16 cellular contexts compared by ENCODE assay signal in the genomic region with DNA sequence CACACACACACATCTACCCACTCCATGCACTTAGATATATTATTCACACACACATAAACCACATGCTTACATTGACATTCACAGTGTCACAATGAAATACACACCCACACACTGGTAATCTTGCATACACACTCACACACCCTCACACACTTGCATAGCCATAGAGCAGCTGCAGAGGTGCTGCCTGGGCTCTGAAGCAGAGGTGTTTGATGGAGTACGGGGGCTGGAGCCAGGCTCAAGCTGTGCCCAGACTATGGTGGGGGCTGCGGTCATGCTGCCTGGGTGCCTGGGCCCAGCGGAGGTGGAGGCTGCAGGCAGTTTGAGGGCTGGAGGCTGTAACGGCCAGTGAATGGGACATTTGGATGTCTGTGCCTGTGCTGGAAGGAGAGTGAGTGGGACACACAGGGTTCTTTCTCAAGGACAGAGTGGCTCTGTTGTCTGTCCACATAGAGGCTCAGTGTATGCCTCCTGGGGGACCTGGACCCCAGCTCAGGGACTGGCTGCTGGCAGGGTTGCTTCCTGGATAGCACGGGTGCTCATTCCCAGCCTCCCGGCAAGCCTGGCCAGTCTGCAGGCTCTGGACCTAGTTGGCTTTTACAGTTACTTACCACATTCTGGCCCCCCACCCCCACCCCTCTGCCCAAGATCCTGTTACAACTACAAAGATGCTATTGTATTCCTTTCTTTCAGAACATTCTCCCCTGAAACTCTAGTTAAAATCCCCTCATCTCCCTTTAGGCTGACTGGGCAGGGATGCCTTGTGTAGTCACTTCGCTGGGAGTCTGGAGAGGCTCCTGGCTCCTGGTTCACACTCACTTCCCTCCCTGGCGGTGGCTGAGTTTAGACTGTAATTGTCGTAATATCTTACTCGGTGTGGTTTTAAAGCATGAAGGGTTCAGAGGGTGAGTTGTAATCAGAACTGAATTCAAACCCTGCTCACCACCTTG. TPM values are rescaled to one million over a fixed set of nuclear protein-coding genes. Genes with fewer than 3 reads are reported as not detected.
DNase-seq lines count a peak whose midpoint lies in the region; ATAC-seq and TF ChIP-seq lines count a peak whose summit lies in the region.
"Had no signal": no experiment of that assay in that cellular context is flagged by ENCODE, and none has a peak within 500 bp of the region (broad histone marks: within the 10 kb centered on the region; RNA-seq: fewer than 3 reads in every experiment).

No MANE protein-coding gene starts in this region.

- no TSS peak for BruUV-seq in Calu3 (replicated peaks; lab: Mats Ljungman, UMichigan)

- H3K9me3 Mint-ChIP-seq in endodermal cell (no peaks in the 10 kb centered on the region), neural progenitor cell (peaks cover 2% of the 10 kb centered on the region), Calu3 (ENCODE audit: low read depth, unreplicated experiment) (no peaks in the 10 kb centered on the region)
- H3K9me3 Mint-ChIP-seq: stimulated activated naive CD8-positive, alpha-beta T cell treated with anti-CD3 and anti-CD28 coated beads, Interleukin-15, Interleukin-2, amounts not matched to agents 100 ng/mL and 50 ng/mL, for 24 hours had no signal

- no peaks in the 10 kb centered on the region for H3K27me3 ChIP-seq in right atrium auricular region
- H3K27me3 ChIP-seq in endodermal cell (ENCODE audit: control insufficient read depth, insufficient read depth, low read length, poor library complexity, severe bottlenecking), result no peaks in the 10 kb centered on the region
- H3K27me3 ChIP-seq in neural progenitor cell, result no peaks in the 10 kb centered on the region
- H3K27me3 ChIP-seq in aorta (ENCODE audit: control insufficient read depth in 1 of 2, insufficient read depth in 2 of 2, low read length in 1 of 2), result no peaks in the 10 kb centered on the region

- no peak overlapping the region for H2AFZ ChIP-seq in neural progenitor cell (replicated peaks)

- H3K4me1 Mint-ChIP-seq in endodermal cell, result peaks cover 28% of the 10 kb centered on the region
- peaks cover 15% of the 10 kb centered on the region for H3K4me1 Mint-ChIP-seq in neural progenitor cell
- no peaks in the 10 kb centered on the region for H3K4me1 Mint-ChIP-seq in Calu3 (ENCODE audit: low read depth, unreplicated experiment)

- H3K36me3 ChIP-seq in right atrium auricular region, result no peaks in the 10 kb centered on the region
- H3K36me3 ChIP-seq in endodermal cell (ENCODE audit: control insufficient read depth, insufficient read depth, low read length), result no peaks in the 10 kb centered on the region
- H3K36me3 ChIP-seq in neural progenitor cell, result no peaks in the 10 kb centered on the region
- no peaks in the 10 kb centered on the region for H3K36me3 ChIP-seq in aorta (ENCODE audit: control insufficient read depth in 1 of 2, insufficient read depth in 2 of 2, low read length in 1 of 2)

- no peaks in the 10 kb centered on the region for H3K27me3 Mint-ChIP-seq in endodermal cell (ENCODE audit: insufficient read depth)
- H3K27me3 Mint-ChIP-seq in neural progenitor cell (ENCODE audit: insufficient read depth, low read depth), result no peaks in the 10 kb centered on the region
- H3K27me3 Mint-ChIP-seq in Calu3 (ENCODE audit: unreplicated experiment), result peaks cover 47% of the 10 kb centered on the region
- H3K27me3 Mint-ChIP-seq: stimulated activated naive CD8-positive, alpha-beta T cell treated with anti-CD3 and anti-CD28 coated beads, Interleukin-15, Interleukin-2, amounts not matched to agents 100 ng/mL and 50 ng/mL, for 24 hours had no signal

- H3K9ac ChIP-seq in endodermal cell (ENCODE audit: extremely low read depth, low read length, poor library complexity, severe bottlenecking) (no peak overlapping the region), neural progenitor cell (no peak overlapping the region)

- H3F3A ChIP-seq in neural progenitor cell (ENCODE audit: low read depth), result peaks cover 24% of the 10 kb centered on the region

- peak overlapping the region; percentile 71 for H3K4me2 ChIP-seq in neural progenitor cell

- peaks cover 6% of the 10 kb centered on the region for H3K79me2 ChIP-seq in neural progenitor cell (ENCODE audit: low read depth)

- CTCF ChIA-PET in Calu3 (lab: Charles Lee), result no interaction called here

- H3K4me3 Mint-ChIP-seq in endodermal cell (no peak overlapping the region), neural progenitor cell (no peak overlapping the region), Calu3 (ENCODE audit: low read depth, unreplicated experiment) (no peak overlapping the region)
- H3K4me3 Mint-ChIP-seq: stimulated activated naive CD8-positive, alpha-beta T cell treated with anti-CD3 and anti-CD28 coated beads, Interleukin-15, Interleukin-2, amounts not matched to agents 100 ng/mL and 50 ng/mL, for 24 hours had no signal

- ATAC-seq in left cardiac atrium, result peak; percentile 56
- ATAC-seq in aorta (ENCODE audit: low FRiP score), result peak; percentile 52
- ATAC-seq: PC-3 had no signal

- DNase-seq in left cardiac atrium (peak; percentile 37), right atrium auricular region (ENCODE audit: low spot score) (no peak), endodermal cell (no peak), neural progenitor cell (ENCODE audit: low spot score) (peak; percentile 66), aorta (no peak), Calu3 (no peak), GM19238 (ENCODE audit: insufficient read length, low spot score) (no peak), NOMO-1 treated with DMSO at 0.1 percent for 48 hours (lab: John Stamatoyannopoulos, UW; ENCODE audit: unreplicated experiment) (no peak)
- DNase-seq: COR-L47; effector memory CD4-positive, alpha-beta T cell; mesenchymal stem cell; NCI-H1436 treated with DMSO at 0.1 percent for 48 hours; NCI-H446; PC-3 had no signal

- TF ChIP-seq CTCF in right atrium auricular region (IDR thresholded peaks at IDR 0.05) (no peak), endodermal cell (conservative IDR thresholded peaks at IDR 0.05) (no peak), neural progenitor cell (IDR thresholded peaks at IDR 0.05) (no peak), Calu3 (IDR thresholded peaks at IDR 0.05; ENCODE audit: unreplicated experiment) (no peak)

- H3K36me3 Mint-ChIP-seq in endodermal cell (ENCODE audit: low read depth), result no peaks in the 10 kb centered on the region
- no peaks in the 10 kb centered on the region for H3K36me3 Mint-ChIP-seq in neural progenitor cell
- H3K36me3 Mint-ChIP-seq in Calu3 (ENCODE audit: insufficient read depth, unreplicated experiment), result no peaks in the 10 kb centered on the region

- 83 to 92% methylated on average over 5 to 10 of the region's 10 CpGs for WGBS in endodermal cell (ENCODE audit: insufficient coverage in 1 of 2, insufficient read length in 1 of 2), 2 experiments
- 79 to 88% methylated on average over 10 of the region's 10 CpGs for whole genome bisulfite sequencing in aorta, 2 donors

- intact Hi-C loops in left cardiac atrium (cut with DNase I) (no loop called here), aorta (cut with DNase I) (no loop called here), Calu3 (cut with micrococcal nuclease; ENCODE audit: unreplicated experiment) (no loop called here)

- H3K4me1 ChIP-seq in right atrium auricular region, result peaks cover 0 to 4% of the 10 kb centered on the region in 2 donors
- H3K4me1 ChIP-seq in endodermal cell (ENCODE audit: control insufficient read depth, insufficient read depth, low read length), result peaks cover 12% of the 10 kb centered on the region
- peaks cover 28% of the 10 kb centered on the region for H3K4me1 ChIP-seq in neural progenitor cell
- H3K4me1 ChIP-seq in aorta (ENCODE audit: control insufficient read depth in 1 of 2, insufficient read depth in 2 of 2, low read length in 2 of 2), result no peaks in the 10 kb centered on the region

- H3K27ac Mint-ChIP-seq in endodermal cell (no peak overlapping the region), neural progenitor cell (peak overlapping the region; percentile 74), Calu3 (ENCODE audit: unreplicated experiment) (no peak overlapping the region)
- H3K27ac Mint-ChIP-seq: stimulated activated naive CD8-positive, alpha-beta T cell treated with anti-CD3 and anti-CD28 coated beads, Interleukin-15, Interleukin-2, amounts not matched to agents 100 ng/mL and 50 ng/mL, for 24 hours had no signal

- peaks cover 3% of the 10 kb centered on the region for H4K20me1 ChIP-seq in neural progenitor cell (ENCODE audit: low read depth)

- H3K27ac ChIP-seq in right atrium auricular region (no peak overlapping the region), endodermal cell (ENCODE audit: low read depth, low read length) (peak overlapping the region; percentile 70), neural progenitor cell (peak overlapping the region; percentile 53), aorta (ENCODE audit: low read depth in 1 of 2, low read length in 2 of 2) (no peak overlapping the region)

- no peaks in the 10 kb centered on the region for H3K9me3 ChIP-seq in right atrium auricular region
- H3K9me3 ChIP-seq in endodermal cell (ENCODE audit: control insufficient read depth, low read length), result no peaks in the 10 kb centered on the region
- H3K9me3 ChIP-seq in neural progenitor cell (ENCODE audit: low read depth), result no peaks in the 10 kb centered on the region
- H3K9me3 ChIP-seq in aorta (ENCODE audit: control insufficient read depth, low read length), result no peaks in the 10 kb centered on the region

- no peak overlapping the region for H3K4me3 ChIP-seq in right atrium auricular region
- no peak overlapping the region for H3K4me3 ChIP-seq in endodermal cell (ENCODE audit: low read length)
- H3K4me3 ChIP-seq in neural progenitor cell, result peak overlapping the region; percentile 10
- H3K4me3 ChIP-seq in aorta (ENCODE audit: low read length in 2 of 2), result no peak overlapping the region

RNA-seq across cellular contexts. Expression of a gene that starts 12.5 kb away (rescaled TPM):
- total RNA-seq in left cardiac atrium (1 to 10 TPM; 2.6 to 4.0 TPM), right atrium auricular region (1 to 10 TPM; 1.5 to 2.1 TPM), endodermal cell (1 to 10 TPM; 4.0 to 5.3 TPM), neural progenitor cell (ENCODE audit: low replicate concordance) (3.9 and 10.3 TPM in 2 replicates), aorta (10 to 100 TPM; 12.2 to 33.7 TPM), Calu3 (2022) (1.6 and 2.3 TPM in 2 replicates)
- polyA plus RNA-seq in endodermal cell (2013, experiment 1 of 2), result 2.7 TPM
- polyA plus RNA-seq in endodermal cell (2013, experiment 2 of 2), result 2.0 TPM
- polyA plus RNA-seq in aorta, result 1 to 10 TPM in 1 of 2 donors, under 1 TPM in 1; 0.38 to 3.7 TPM
- total RNA-seq: LHCN-M2 had no signal

Comparison
In these comparisons a context has a peak if more than half of its experiments do, and no peak if none do; other contexts are left out.
1. DNase-seq: peak in left cardiac atrium (single experiment) and neural progenitor cell (single experiment); none in right atrium auricular region (single experiment), endodermal cell (single experiment), aorta (0 of 2), Calu3 (single experiment), GM19238 (single experiment) and NOMO-1 treated with DMSO at 0.1 percent for 48 hours (single experiment).
2. H3K27ac ChIP-seq: peak in endodermal cell (single experiment) and neural progenitor cell (single experiment); none in right atrium auricular region (0 of 2) and aorta (0 of 2).